ENCODE assay signal across 20 cellular contexts in genomic region chr5:2895196-2895595, GRCh38.
DNase-seq lines count a peak whose midpoint lies in the region; ATAC-seq lines count a peak whose summit lies in the region.
"Had no signal": no experiment of that assay in that cellular context is flagged by ENCODE, and none has a peak within 500 bp of the region (broad histone marks: within the 10 kb centered on the region; RNA-seq: fewer than 3 reads in every experiment).

No MANE protein-coding gene starts in this region.

- H3K27me3 ChIP-seq in CD8-positive, alpha-beta memory T cell (ENCODE audit: insufficient read depth, low read length, poor library complexity, severe bottlenecking): no peaks in the 10 kb centered on the region
- H3K27me3 ChIP-seq: BLaER1, MG63 had no signal

- no peaks in the 10 kb centered on the region for H3K27me3 Mint-ChIP-seq in CD8-positive, alpha-beta memory T cell
- H3K27me3 Mint-ChIP-seq: CD4-positive, alpha-beta T cell had no signal

- H3K4me3 ChIP-seq in CD8-positive, alpha-beta memory T cell (ENCODE audit: low read length): no peak overlapping the region
- H3K4me3 ChIP-seq: BLaER1, K562, MG63, SK-N-MC had no signal

- H3K4me1 Mint-ChIP-seq in CD8-positive, alpha-beta memory T cell: no peaks in the 10 kb centered on the region

- intact Hi-C loops in posterior vena cava (cut with DNase I): no loop called here

- ATAC-seq in GM21390 (IDR thresholded peaks at IDR 0.05; ENCODE audit: unreplicated experiment): no peak
- ATAC-seq in GM21717 (IDR thresholded peaks at IDR 0.05; ENCODE audit: unreplicated experiment): no peak
- ATAC-seq: K562 had no signal

- no peaks in the 10 kb centered on the region for H3K9me3 ChIP-seq in CD8-positive, alpha-beta memory T cell (ENCODE audit: low read length)
- H3K9me3 ChIP-seq: BLaER1, MG63 had no signal

- POLR2A ChIA-PET in CD8-positive, alpha-beta memory T cell (lab: Charles Lee): no interaction called here

- peaks cover 4 to 11% (median 6%) of the 10 kb centered on the region in 5 donors for H3K9me3 Mint-ChIP-seq in CD8-positive, alpha-beta memory T cell

- peaks cover 0 to 2% (median 0%) of the 10 kb centered on the region in 3 donors for H3K36me3 Mint-ChIP-seq in CD8-positive, alpha-beta memory T cell

- H3K27ac ChIP-seq in CD8-positive, alpha-beta memory T cell (ENCODE audit: low read depth, low read length): no peak overlapping the region
- H3K27ac ChIP-seq: BLaER1, RWPE1, SK-N-MC had no signal

- DNase-seq in ecto neural progenitor cell (ENCODE audit: low spot score) (peak; percentile 30), islet precursor cell (peak; percentile 39), posterior vena cava (ENCODE audit: low spot score) (peak; percentile 43)
- DNase-seq in CD8-positive, alpha-beta memory T cell: no peak
- DNase-seq in stimulated activated CD4-positive, alpha-beta T cell treated with anti-CD3 and anti-CD28 coated beads, Interleukin-1b, Interleukin-23, amount 100 ng/mL, for 48 hours: no peak
- DNase-seq: ACHN; CD4-positive, alpha-beta T cell; MG63; NCI-H1417; NCI-H1694 treated with DMSO at 0.1 percent for 48 hours; NCI-H2081 treated with DMSO at 0.1 percent for 48 hours; NCI-H69; NK-92 treated with Interleukin-12 subunit alpha and Interleukin-12 subunit beta, amount 100 ng/mL, for 24 hours; SHP77 treated with DMSO at 0.1 percent for 48 hours had no signal

- H3K4me3 Mint-ChIP-seq in CD8-positive, alpha-beta memory T cell: no peak overlapping the region
- H3K4me3 Mint-ChIP-seq: CD4-positive, alpha-beta T cell had no signal

- H3K36me3 ChIP-seq in CD8-positive, alpha-beta memory T cell (ENCODE audit: insufficient read depth, low read length): no peaks in the 10 kb centered on the region
- H3K36me3 ChIP-seq: BLaER1, MG63 had no signal

- CTCF ChIA-PET in CD8-positive, alpha-beta memory T cell (lab: Charles Lee): no interaction called here

- H3K4me1 ChIP-seq in CD8-positive, alpha-beta memory T cell (ENCODE audit: insufficient read depth, low read length): no peaks in the 10 kb centered on the region

- H3K27ac Mint-ChIP-seq in CD8-positive, alpha-beta memory T cell: no peak overlapping the region
- H3K27ac Mint-ChIP-seq: CD4-positive, alpha-beta T cell had no signal

Comparison
In these comparisons a context has a peak if more than half of its experiments do, and no peak if none do; other contexts are left out.
1. DNase-seq: peak in ecto neural progenitor cell (single experiment), islet precursor cell (single experiment) and posterior vena cava (single experiment); none in CD8-positive, alpha-beta memory T cell (0 of 5) and stimulated activated CD4-positive, alpha-beta T cell treated with anti-CD3 and anti-CD28 coated beads, Interleukin-1b, Interleukin-23, amount 100 ng/mL, for 48 hours (single experiment).